In the genomic region with DNA sequence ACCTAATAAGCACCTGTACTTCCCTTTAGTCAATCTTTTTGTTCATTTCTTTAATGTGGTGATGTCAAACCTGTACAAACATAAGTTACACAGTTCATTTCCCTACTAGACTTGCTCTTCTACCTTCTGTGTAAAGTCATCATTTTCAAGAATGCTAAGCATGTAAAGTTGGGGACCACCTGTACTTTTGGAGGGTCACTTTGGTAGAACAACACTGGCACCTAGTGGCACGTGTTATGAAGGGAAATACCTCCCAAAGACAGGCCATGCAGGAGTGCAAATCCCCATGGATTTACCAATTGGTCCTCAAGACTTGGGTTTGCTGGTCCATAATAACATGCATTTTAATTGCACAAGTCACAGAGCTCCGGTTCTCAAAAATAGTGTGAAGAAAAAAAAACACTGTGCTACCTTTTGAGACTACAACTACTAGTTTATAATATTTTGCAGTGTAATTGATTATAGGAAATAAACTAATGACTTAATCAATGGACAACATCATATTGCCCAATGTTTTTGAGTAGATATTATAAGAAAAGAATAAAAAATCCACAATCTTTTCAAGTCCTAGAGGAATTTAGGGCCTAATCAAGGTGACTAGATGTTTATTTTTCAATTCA, we compare ENCODE assay signal across 8 cellular contexts.
A peak's percentile ranks its signal among the peaks of the same experiment; 100 is the strongest.
DNase-seq lines count a peak whose midpoint lies in the region; ATAC-seq, FAIRE-seq and TF ChIP-seq lines count a peak whose summit lies in the region.

No MANE protein-coding gene starts in this region.

- peak; percentile 72 for FAIRE-seq in kidney (lab: Jason Lieb, UNC)

- peaks cover 5% of the 10 kb centered on the region for H3K27me3 Mint-ChIP-seq in activated naive CD4-positive, alpha-beta T cell treated with anti-CD3 and anti-CD28 coated beads for 36 hours (ENCODE audit: low read depth)

- H3K9me3 Mint-ChIP-seq in activated naive CD4-positive, alpha-beta T cell treated with anti-CD3 and anti-CD28 coated beads for 36 hours = no peaks in the 10 kb centered on the region

- H3K9ac ChIP-seq in kidney (ENCODE audit: low read length in 2 of 2) = no peak overlapping the region

- no peaks in the 10 kb centered on the region for H3K9me3 ChIP-seq in kidney (ENCODE audit: control insufficient read depth in 1 of 2, low read length in 2 of 2)

- CTCF ChIA-PET in activated naive CD4-positive, alpha-beta T cell treated with anti-CD3 and anti-CD28 coated beads for 36 hours (lab: Charles Lee) = interaction anchor here (0.7 to 2.1 kb wide), 3 partner anchors 430 to 532 kb away, joined by 3 to 6 read pairs (median 4); no protein-coding TSS in a partner anchor

- H3K27me3 ChIP-seq in brain microvascular endothelial cell (replicated peaks) = no peaks in the 10 kb centered on the region

- in situ Hi-C loops in brain microvascular endothelial cell (cut with HindIII; ENCODE audit: low pct_ligation_motif_present, low sequenced_read_pairs) = loop anchor here (25.0 kb wide), 2 partner anchors 440 to 735 kb away; partner anchors contain the start of gene IGFBP3

- H3K27ac ChIP-seq in brain microvascular endothelial cell = no peak overlapping the region
- H3K27ac ChIP-seq in kidney (ENCODE audit: low read depth in 2 of 2, low read length in 2 of 2) = no peak overlapping the region

- no peaks in the 10 kb centered on the region for H3K4me1 Mint-ChIP-seq in activated naive CD4-positive, alpha-beta T cell treated with anti-CD3 and anti-CD28 coated beads for 36 hours (ENCODE audit: low read depth)

- H3K36me3 ChIP-seq in brain microvascular endothelial cell (replicated peaks) (no peaks in the 10 kb centered on the region), kidney (ENCODE audit: control insufficient read depth in 1 of 2, insufficient read depth in 2 of 2, low read length in 2 of 2) (no peaks in the 10 kb centered on the region)

- H3K27ac Mint-ChIP-seq in activated naive CD4-positive, alpha-beta T cell treated with anti-CD3 and anti-CD28 coated beads for 36 hours = no peak overlapping the region

- no peaks in the 10 kb centered on the region for H3K4me1 ChIP-seq in kidney (ENCODE audit: control insufficient read depth in 1 of 2, insufficient read depth in 1 of 2, low read depth in 1 of 2, low read length in 2 of 2)

- no peaks in the 10 kb centered on the region for H3K36me3 Mint-ChIP-seq in activated naive CD4-positive, alpha-beta T cell treated with anti-CD3 and anti-CD28 coated beads for 36 hours (ENCODE audit: low read depth)

- H3K4me3 ChIP-seq in brain microvascular endothelial cell (ENCODE audit: low read depth, low read length) (no peak overlapping the region), kidney (ENCODE audit: low read length in 2 of 2) (no peak overlapping the region)

- intact Hi-C loops in activated naive CD4-positive, alpha-beta T cell treated with anti-CD3 and anti-CD28 coated beads for 36 hours (cut with micrococcal nuclease) = loop anchor here (1.0 to 10.0 kb wide), 3 partner anchors 430 to 732 kb away; no protein-coding TSS in a partner anchor
- intact Hi-C loops in kidney (cut with DNase I) = loop anchor here (5.0 kb wide), 1 partner anchor 430 kb away; the partner anchor contains the start of gene IGFBP3

- TF ChIP-seq CTCF in brain microvascular endothelial cell (IDR thresholded peaks at IDR 0.05; ENCODE audit: low read depth, low read length, missing control alignments) (peak; percentile 76), kidney (IDR thresholded peaks at IDR 0.05; ENCODE audit: borderline replicate concordance, extremely low read depth, insufficient read depth) (peak; percentile 74)

- ATAC-seq in HG03139 (IDR thresholded peaks at IDR 0.05; ENCODE audit: unreplicated experiment) = no peak
- no peak for ATAC-seq in GM21528 (IDR thresholded peaks at IDR 0.05; ENCODE audit: low FRiP score, unreplicated experiment)

- no peak overlapping the region for H3K4me3 Mint-ChIP-seq in activated naive CD4-positive, alpha-beta T cell treated with anti-CD3 and anti-CD28 coated beads for 36 hours

- peak; percentile 42 for DNase-seq in activated naive CD4-positive, alpha-beta T cell treated with anti-CD3 and anti-CD28 coated beads for 36 hours
- DNase-seq in activated naive CD4-positive, alpha-beta T cell treated with anti-CD3 and anti-CD28 coated beads, Interleukin-2, amount 50 U/mL, for 16 hours = no peak
- DNase-seq in NCI-H1092 (lab: John Stamatoyannopoulos, UW) (peak; percentile 21), brain microvascular endothelial cell (peak; percentile 65), kidney (no peak), ureter (ENCODE audit: low spot score) (peak; percentile 56)

Comparison
In these comparisons a context has a peak if more than half of its experiments do, and no peak if none do; other contexts are left out.
1. DNase-seq: peak in activated naive CD4-positive, alpha-beta T cell treated with anti-CD3 and anti-CD28 coated beads for 36 hours (single experiment), NCI-H1092 (single experiment), brain microvascular endothelial cell (single experiment) and ureter (single experiment); none in activated naive CD4-positive, alpha-beta T cell treated with anti-CD3 and anti-CD28 coated beads, Interleukin-2, amount 50 U/mL, for 16 hours (single experiment) and kidney (single experiment).